12 cellular contexts compared by ENCODE assay signal in the genomic region with DNA sequence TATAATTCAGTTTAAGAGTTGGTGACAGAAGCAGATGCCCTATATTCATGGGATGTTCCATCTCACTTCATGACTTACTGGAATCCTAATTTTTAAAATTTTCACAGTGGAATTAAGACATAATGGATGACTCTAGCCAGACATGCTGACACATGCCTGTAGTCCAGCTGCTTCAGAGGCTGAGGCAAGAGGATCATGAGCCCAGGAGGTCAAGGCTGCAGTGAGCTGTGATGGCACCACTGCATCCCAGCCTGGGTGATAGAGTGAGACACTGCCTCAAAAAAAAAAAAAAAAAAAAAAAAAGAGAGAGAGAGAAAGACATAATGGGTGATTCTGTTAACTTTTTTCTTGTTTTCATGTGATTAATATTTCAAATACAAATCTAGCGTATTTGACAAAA.
A peak's percentile ranks its signal among the peaks of the same experiment; 100 is the strongest.
DNase-seq lines count a peak whose midpoint lies in the region; ATAC-seq and TF ChIP-seq lines count a peak whose summit lies in the region.
"Had no signal": no experiment of that assay in that cellular context is flagged by ENCODE, and none has a peak within 500 bp of the region (broad histone marks: within the 10 kb centered on the region; RNA-seq: fewer than 3 reads in every experiment).

No MANE protein-coding gene starts in this region.

- no peak overlapping the region for H3K4me3 Mint-ChIP-seq in stimulated activated naive CD8-positive, alpha-beta T cell treated with anti-CD3 and anti-CD28 coated beads, Interleukin-15, Interleukin-2, amounts not matched to agents 100 ng/mL and 50 ng/mL, for 24 hours
- H3K4me3 Mint-ChIP-seq in stimulated activated naive CD8-positive, alpha-beta T cell treated with anti-CD3 and anti-CD28 coated beads, Interleukin-15, amount 100 ng/mL, for 72 hours = no peak overlapping the region
- H3K4me3 Mint-ChIP-seq in immature natural killer cell = no peak overlapping the region
- H3K4me3 Mint-ChIP-seq: activated CD4-positive, alpha-beta T cell treated with anti-CD3 and anti-CD28 coated beads, Interleukin-2, amount 10 ng/mL, durations not matched to agents 24 days and 14 days; T-helper 2 cell treated with Interferon-gamma antibody and Interleukin-4, amounts not matched to agents 5 μg/mL and 100 μg/mL, for 36 hours had no signal

- no peaks in the 10 kb centered on the region for H3K9me3 Mint-ChIP-seq in stimulated activated naive CD8-positive, alpha-beta T cell treated with anti-CD3 and anti-CD28 coated beads, Interleukin-15, Interleukin-2, amounts not matched to agents 100 ng/mL and 50 ng/mL, for 24 hours
- no peaks in the 10 kb centered on the region for H3K9me3 Mint-ChIP-seq in stimulated activated naive CD8-positive, alpha-beta T cell treated with anti-CD3 and anti-CD28 coated beads, Interleukin-15, amount 100 ng/mL, for 72 hours
- no peaks in the 10 kb centered on the region for H3K9me3 Mint-ChIP-seq in immature natural killer cell
- H3K9me3 Mint-ChIP-seq: T-helper 2 cell treated with Interferon-gamma antibody and Interleukin-4, amounts not matched to agents 5 μg/mL and 100 μg/mL, for 36 hours had no signal

- H3K4me3 ChIP-seq in gastrocnemius medialis = no peak overlapping the region

- in situ Hi-C loops in gastrocnemius medialis (cut with MboI; ENCODE audit: low sequenced_read_pairs in 4 of 4) = no loop called here

- peaks cover 39 to 52% of the 10 kb centered on the region in 2 donors for H3K4me1 ChIP-seq in gastrocnemius medialis

- ATAC-seq in stimulated activated naive CD8-positive, alpha-beta T cell treated with anti-CD3 and anti-CD28 coated beads, Interleukin-15, amount 100 ng/mL, for 72 hours = no peak
- ATAC-seq in gastrocnemius medialis = no peak

- TF ChIP-seq POLR2A in gastrocnemius medialis (IDR thresholded peaks at IDR 0.05) = no peak

- no peak for DNase-seq in stimulated activated naive CD8-positive, alpha-beta T cell treated with anti-CD3 and anti-CD28 coated beads, Interleukin-15, amount 100 ng/mL, for 72 hours
- DNase-seq in immature natural killer cell = no peak
- DNase-seq in gastrocnemius medialis = no peak
- no peak for DNase-seq in hippocampal formation (lab: John Stamatoyannopoulos, UW)
- no peak for DNase-seq in NOMO-1 (lab: John Stamatoyannopoulos, UW; ENCODE audit: unreplicated experiment in 2 of 2)
- DNase-seq in NK-92 (lab: John Stamatoyannopoulos, UW; ENCODE audit: unreplicated experiment) = no peak
- DNase-seq in DMS79 treated with DMSO at 0.1 percent for 48 hours (lab: John Stamatoyannopoulos, UW) = no peak
- DNase-seq: MM.1S, NCI-H2029 had no signal

- TF ChIP-seq CTCF in gastrocnemius medialis (IDR thresholded peaks at IDR 0.05 in 4 of 5, conservative IDR thresholded peaks at IDR 0.05 in 1 of 5) = no peak

- no peaks in the 10 kb centered on the region for H3K9me3 ChIP-seq in gastrocnemius medialis

- peaks cover 0 to 36% of the 10 kb centered on the region in 2 donors for H3K36me3 ChIP-seq in gastrocnemius medialis

- peaks cover 44% of the 10 kb centered on the region for H3K4me1 Mint-ChIP-seq in stimulated activated naive CD8-positive, alpha-beta T cell treated with anti-CD3 and anti-CD28 coated beads, Interleukin-15, Interleukin-2, amounts not matched to agents 100 ng/mL and 50 ng/mL, for 24 hours (ENCODE audit: low read depth)
- peaks cover 55% of the 10 kb centered on the region for H3K4me1 Mint-ChIP-seq in stimulated activated naive CD8-positive, alpha-beta T cell treated with anti-CD3 and anti-CD28 coated beads, Interleukin-15, amount 100 ng/mL, for 72 hours
- peaks cover 25 to 31% of the 10 kb centered on the region in 2 donors for H3K4me1 Mint-ChIP-seq in immature natural killer cell

- peaks cover 66% of the 10 kb centered on the region for H3K36me3 Mint-ChIP-seq in stimulated activated naive CD8-positive, alpha-beta T cell treated with anti-CD3 and anti-CD28 coated beads, Interleukin-15, Interleukin-2, amounts not matched to agents 100 ng/mL and 50 ng/mL, for 24 hours (ENCODE audit: low read depth)
- peaks cover 23 to 46% (median 27%) of the 10 kb centered on the region in 3 donors for H3K36me3 Mint-ChIP-seq in immature natural killer cell

- H3K27ac Mint-ChIP-seq in stimulated activated naive CD8-positive, alpha-beta T cell treated with anti-CD3 and anti-CD28 coated beads, Interleukin-15, Interleukin-2, amounts not matched to agents 100 ng/mL and 50 ng/mL, for 24 hours = peak overlapping the region; percentile 43
- peak overlapping the region in 1 of 2 donors; percentile 34 for H3K27ac Mint-ChIP-seq in stimulated activated naive CD8-positive, alpha-beta T cell treated with anti-CD3 and anti-CD28 coated beads, Interleukin-15, amount 100 ng/mL, for 72 hours
- peak overlapping the region in 4 of 6 donors; percentile 48 to 90 (median 66) for H3K27ac Mint-ChIP-seq in immature natural killer cell
- H3K27ac Mint-ChIP-seq: activated CD4-positive, alpha-beta T cell treated with anti-CD3 and anti-CD28 coated beads, Interleukin-2, amount 10 ng/mL, durations not matched to agents 24 days and 14 days; T-helper 2 cell treated with Interferon-gamma antibody and Interleukin-4, amounts not matched to agents 5 μg/mL and 100 μg/mL, for 36 hours had no signal

- no peaks in the 10 kb centered on the region for H3K27me3 ChIP-seq in gastrocnemius medialis

- intact Hi-C loops in gastrocnemius medialis (cut with DNase I; ENCODE audit: low total_unique reads) = loop anchor here (5.0 kb wide), 1 partner anchor 49 kb away; no protein-coding TSS in a partner anchor

- no peaks in the 10 kb centered on the region for H3K27me3 Mint-ChIP-seq in stimulated activated naive CD8-positive, alpha-beta T cell treated with anti-CD3 and anti-CD28 coated beads, Interleukin-15, Interleukin-2, amounts not matched to agents 100 ng/mL and 50 ng/mL, for 24 hours
- no peaks in the 10 kb centered on the region for H3K27me3 Mint-ChIP-seq in stimulated activated naive CD8-positive, alpha-beta T cell treated with anti-CD3 and anti-CD28 coated beads, Interleukin-15, amount 100 ng/mL, for 72 hours
- H3K27me3 Mint-ChIP-seq in immature natural killer cell (ENCODE audit: low read depth in 3 of 3) = peaks cover 0 to 6% (median 0%) of the 10 kb centered on the region in 3 donors
- H3K27me3 Mint-ChIP-seq: activated CD4-positive, alpha-beta T cell treated with anti-CD3 and anti-CD28 coated beads, Interleukin-2, amount 10 ng/mL, durations not matched to agents 24 days and 14 days had no signal

- peak overlapping the region; percentile 62 to 83 (median 75) for H3K27ac ChIP-seq in gastrocnemius medialis
